ENCODE assay signal across 15 cellular contexts in the genomic region with DNA sequence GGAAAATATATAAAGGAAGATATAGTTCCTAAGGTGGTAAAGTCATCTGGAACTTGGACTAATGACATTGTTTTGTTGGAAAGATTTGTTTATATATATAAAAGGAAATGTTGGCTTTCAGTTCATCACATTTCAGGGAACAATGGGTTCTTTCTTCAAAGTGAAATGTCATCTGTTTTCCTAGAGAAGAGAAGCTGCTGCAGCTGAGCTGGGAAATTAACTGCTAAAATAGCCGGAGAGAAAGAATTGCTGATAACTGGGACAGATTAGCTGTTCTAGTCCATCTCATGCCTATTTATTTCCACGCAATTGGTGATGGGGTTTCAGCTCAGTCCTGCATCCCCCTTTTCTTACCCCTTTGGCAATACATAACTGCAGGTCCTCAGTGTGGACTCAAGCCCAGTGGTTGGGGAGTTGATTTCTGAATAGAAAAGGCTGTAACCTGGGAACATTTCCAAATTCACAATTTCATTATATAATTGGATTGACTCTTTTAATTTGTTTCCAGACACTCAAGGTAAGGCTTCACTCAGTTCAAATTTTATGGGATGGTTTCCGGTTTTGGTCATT.
"Had no signal": no experiment of that assay in that cellular context is flagged by ENCODE, and none has a peak within 500 bp of the region (broad histone marks: within the 10 kb centered on the region; RNA-seq: fewer than 3 reads in every experiment).

No MANE protein-coding gene starts in this region.

- DNase-seq: activated CD4-positive, alpha-beta memory T cell treated with anti-CD3 and anti-CD28 coated beads for 36 hours; activated CD8-positive, alpha-beta memory T cell treated with anti-CD3 and anti-CD28 coated beads, Interleukin-2, amount 10 ng/mL, durations not matched to agents 7 days and 5 days; activated naive CD4-positive, alpha-beta T cell treated with anti-CD3 and anti-CD28 coated beads, Interleukin-2, amount 10 ng/mL, durations not matched to agents 7 days and 5 days; activated T-cell treated with anti-CD3 and anti-CD28 coated beads, Interleukin-2, amount 50 U/mL, for 24 hours; effector memory CD4-positive, alpha-beta T cell; foreskin keratinocyte; immature natural killer cell; left cardiac atrium; naive B cell; pancreas; stimulated activated CD4-positive, alpha-beta T cell treated with anti-CD3 and anti-CD28 coated beads, Interleukin-2, amount 100 ng/mL, for 48 hours; T1000 had no signal

- H3K27me3 ChIP-seq: foreskin keratinocyte, tibial nerve, vagina had no signal

- H3K27ac ChIP-seq: foreskin keratinocyte, pancreas, vagina had no signal

- ATAC-seq: activated CD8-positive, alpha-beta memory T cell treated with anti-CD3 and anti-CD28 coated beads, Interleukin-2, amount 10 ng/mL, durations not matched to agents 7 days and 5 days; foreskin keratinocyte; pancreas; stimulated activated memory B cell treated with anti-CD40 and anti-IgM and Interleukin-4, amounts not matched to agents 10 μg/mL and 1 μg/mL and 100 μg/mL, for 72 hours had no signal

- H3K36me3 ChIP-seq: pancreas, tibial nerve, vagina had no signal

- H3K4me3 ChIP-seq: pancreas, tibial nerve, vagina had no signal

- H3K9me3 ChIP-seq: pancreas, vagina had no signal
